ENCODE assay signal across 3 cellular contexts in the genomic region with DNA sequence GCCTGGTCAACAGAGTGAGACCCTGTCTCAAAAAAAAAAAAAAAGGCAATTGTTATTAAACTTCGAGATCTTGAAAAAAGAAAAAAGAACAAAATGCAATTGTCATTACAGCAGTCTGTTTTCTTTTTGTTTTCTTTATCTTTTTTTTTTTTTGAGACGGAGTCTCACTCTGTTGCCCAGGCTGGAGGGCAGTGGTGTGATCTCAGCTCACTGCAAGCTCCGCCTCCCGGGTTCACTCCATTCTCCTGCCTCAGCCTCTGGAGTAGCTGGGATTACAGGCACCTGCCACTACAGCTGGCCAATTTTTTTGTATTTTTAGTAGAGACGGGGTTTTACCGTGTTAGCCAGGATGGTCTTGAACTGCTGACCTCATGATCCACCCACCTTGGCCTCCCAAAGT. TPM values are rescaled to one million over a fixed set of nuclear protein-coding genes. Genes with fewer than 3 reads are reported as not detected.
"Had no signal": no experiment of that assay in that cellular context is flagged by ENCODE, and none has a peak within 500 bp of the region (broad histone marks: within the 10 kb centered on the region; RNA-seq: fewer than 3 reads in every experiment).

No MANE protein-coding gene starts in this region.

RNA-seq across cellular contexts. Expression of gene ARRDC5, which starts 19.8 kb away (rescaled TPM):
- total RNA-seq: temporal lobe, thyroid gland, upper lobe of right lung had no signal
